ENCODE assay signal across 27 cellular contexts in the genomic region with DNA sequence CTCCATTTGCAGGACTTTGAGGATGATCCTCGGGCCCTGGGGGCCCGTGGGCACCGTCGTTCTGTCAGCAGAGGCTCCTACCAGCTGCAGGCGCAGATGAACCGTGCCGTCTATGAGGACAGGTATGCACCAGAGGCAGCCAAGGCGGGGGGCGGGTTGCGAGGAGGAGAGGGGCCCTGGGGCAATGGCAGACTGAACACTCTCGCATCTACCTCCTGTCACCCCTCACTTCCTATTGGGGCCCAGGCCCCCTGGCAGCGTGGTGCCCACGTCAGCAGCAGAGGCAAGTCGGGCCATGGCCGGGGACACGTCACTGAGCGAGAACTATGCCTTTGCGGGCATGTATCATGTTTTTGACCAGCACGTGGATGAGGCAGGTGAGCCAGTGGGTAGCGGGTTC.
"Had no signal": no experiment of that assay in that cellular context is flagged by ENCODE, and none has a peak within 500 bp of the region (broad histone marks: within the 10 kb centered on the region; RNA-seq: fewer than 3 reads in every experiment).

No MANE protein-coding gene starts in this region.

- H3K27me3 ChIP-seq: colonic mucosa, esophagus squamous epithelium, gastrocnemius medialis, left lung had no signal

- H3K36me3 ChIP-seq: colonic mucosa had no signal

- FAIRE-seq: endometrium, islet of Langerhans, keratinocyte had no signal

- H3K9me3 ChIP-seq: colonic mucosa, esophagus squamous epithelium, gastrocnemius medialis, heart right ventricle, left lung, lower lobe of right lung, mucosa of descending colon had no signal

- H3K27ac Mint-ChIP-seq: endodermal cell, mesothelial cell of epicardium had no signal

- H3K27ac ChIP-seq: colonic mucosa, epithelial cell of prostate, left lung, lower lobe of right lung had no signal

- H3K4me3 ChIP-seq: colonic mucosa, mucosa of descending colon had no signal

- H3K9me3 Mint-ChIP-seq: dendritic cell treated with granulocyte-macrophage colony-stimulating factor and Interleukin-4, amounts not matched to agents 40 ng/mL and 50 ng/mL, for 4 days; effector memory CD8-positive, alpha-beta T cell had no signal

- H3K27me3 Mint-ChIP-seq: dendritic cell treated with granulocyte-macrophage colony-stimulating factor and Interleukin-4, amounts not matched to agents 40 ng/mL and 50 ng/mL, for 4 days; effector memory CD8-positive, alpha-beta T cell; naive B cell had no signal

- DNase-seq: colonic mucosa; cortex of kidney; effector CD8-positive, alpha-beta T cell; effector memory CD8-positive, alpha-beta T cell; endodermal cell; erythroblast; esophagus squamous epithelium; foreskin fibroblast; foreskin melanocyte; gastrocnemius medialis; glutamatergic neuron; heart right ventricle; hippocampal formation; left cardiac atrium; left ventricle myocardium superior; lower lobe of right lung; mesenchymal stem cell; naive B cell had no signal

- H3K4me3 Mint-ChIP-seq: endodermal cell had no signal

- ATAC-seq: effector memory CD8-positive, alpha-beta T cell; esophagus mucosa; gastrocnemius medialis; left cardiac atrium; left lung; left ventricle myocardium superior; lower lobe of right lung; mucosa of descending colon had no signal

- H3K4me1 ChIP-seq: colonic mucosa, lower lobe of right lung had no signal
